10 cellular contexts compared by ENCODE assay signal in the genomic region with DNA sequence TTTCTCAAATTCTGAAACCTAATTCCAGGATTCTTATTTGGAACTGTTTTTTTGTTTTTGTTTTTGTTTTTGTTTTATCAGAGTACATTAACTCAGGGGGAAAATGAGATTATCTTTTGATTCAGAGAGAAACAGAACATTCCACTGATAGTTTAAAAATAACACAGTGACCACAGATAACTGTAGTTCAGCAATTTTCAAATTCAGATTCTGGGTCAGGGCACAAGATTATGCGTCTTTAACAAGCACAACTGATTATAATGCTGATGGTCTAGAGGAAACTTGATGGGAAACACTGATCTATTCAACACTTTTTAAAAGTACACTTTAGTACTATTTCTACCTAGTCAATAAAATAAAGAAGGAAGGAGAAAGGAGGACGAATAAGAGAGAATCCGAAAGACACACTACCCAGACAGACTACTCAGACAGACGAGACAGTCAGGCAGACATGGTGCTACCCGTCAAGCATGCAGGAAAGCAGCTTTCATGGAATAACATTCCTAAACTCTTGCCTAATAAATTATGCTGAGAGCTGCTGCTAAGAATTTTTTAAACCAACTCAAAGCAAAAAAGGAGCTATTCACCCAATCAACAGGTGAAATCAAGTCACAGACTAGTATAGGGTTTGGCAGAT. TPM values are rescaled to one million over a fixed set of nuclear protein-coding genes. Genes with fewer than 3 reads are reported as not detected.
DNase-seq lines count a peak whose midpoint lies in the region; ATAC-seq and TF ChIP-seq lines count a peak whose summit lies in the region.
"Had no signal": no experiment of that assay in that cellular context is flagged by ENCODE, and none has a peak within 500 bp of the region (broad histone marks: within the 10 kb centered on the region; RNA-seq: fewer than 3 reads in every experiment).

No MANE protein-coding gene starts in this region.

- no peak overlapping the region for H3K27ac Mint-ChIP-seq in CD4-positive, alpha-beta memory T cell
- H3K27ac Mint-ChIP-seq: progenitor cell of endocrine pancreas had no signal

- peaks cover 92% of the 10 kb centered on the region for H3K79me2 ChIP-seq in HCT116 (ENCODE audit: insufficient read depth, low read length)

- RAD21 ChIA-PET in HCT116 (lab: Charles Lee; ENCODE audit: low non-redundant PET in 1 of 2, low total read pairs in 2 of 2, uncharacterized antibody in 2 of 2, unreplicated experiment in 2 of 2) = no interaction called here

- no peaks in the 10 kb centered on the region for H4K20me1 ChIP-seq in HCT116 (ENCODE audit: insufficient read depth)

- WGBS in body of pancreas, 2 donors = 68 to 89% methylated on average over 5 of the region's 5 CpGs

- BruUV-seq in HCT116 (replicated peaks; lab: Mats Ljungman, UMichigan) = no TSS peak

- H3K9ac ChIP-seq in HCT116 (ENCODE audit: low read length) = peak overlapping the region; percentile 55

- H3K4me3 Mint-ChIP-seq in CD4-positive, alpha-beta memory T cell = no peak overlapping the region
- H3K4me3 Mint-ChIP-seq: H9 had no signal

- peaks cover 0 to 2% of the 10 kb centered on the region in 2 donors for H3K27me3 Mint-ChIP-seq in CD4-positive, alpha-beta memory T cell
- H3K27me3 Mint-ChIP-seq: progenitor cell of endocrine pancreas had no signal

- H3K27me3 ChIP-seq in HCT116 (ENCODE audit: insufficient read depth, low read length) (no peaks in the 10 kb centered on the region), body of pancreas (no peaks in the 10 kb centered on the region)
- H3K27me3 ChIP-seq in CD4-positive, alpha-beta memory T cell (ENCODE audit: insufficient read depth, low read length) = no peaks in the 10 kb centered on the region

- ATAC-seq in HCT116 (no peak), body of pancreas (no peak), GM21737 (IDR thresholded peaks at IDR 0.05; ENCODE audit: unreplicated experiment) (no peak)

- TF ChIP-seq POLR2A in HCT116 (IDR thresholded peaks at IDR 0.05; ENCODE audit: borderline replicate concordance, extremely low read depth, insufficient read depth, insufficient read length) = no peak
- no peak for TF ChIP-seq POLR2A in body of pancreas (IDR thresholded peaks at IDR 0.05)

- peak overlapping the region; percentile 55 for H3K27ac ChIP-seq in HCT116 (ENCODE audit: low read depth, low read length)
- peak overlapping the region; percentile 33 for H3K27ac ChIP-seq in caudate nucleus (ENCODE audit: low read depth, low read length)
- H3K27ac ChIP-seq in body of pancreas = no peak overlapping the region
- no peak overlapping the region for H3K27ac ChIP-seq in CD4-positive, alpha-beta memory T cell (ENCODE audit: low read depth, low read length)

- H2AFZ ChIP-seq in HCT116 (ENCODE audit: low read depth, low read length, poor library complexity, severe bottlenecking) = no peak overlapping the region

- H3K4me3 ChIP-seq in HCT116 (replicated peaks in 1 of 2; ENCODE audit: low read depth in 1 of 2, low read length in 2 of 2) (peak overlapping the region; percentile 3 to 27; a peak in 2 of 4 replicates), skeletal muscle cell (ENCODE audit: low read depth, low read length) (no peak overlapping the region), body of pancreas (no peak overlapping the region)
- H3K4me3 ChIP-seq in CD4-positive, alpha-beta memory T cell (ENCODE audit: low read length in 2 of 2) = no peak overlapping the region

- H3K36me3 ChIP-seq in HCT116 (ENCODE audit: control insufficient read depth in 1 of 2, insufficient read depth in 2 of 2, low read length in 2 of 2) = no peaks in the 10 kb centered on the region
- H3K36me3 ChIP-seq in body of pancreas (replicated peaks in 1 of 2; ENCODE audit: insufficient read depth in 1 of 2, low read depth in 2 of 2) = no peaks in the 10 kb centered on the region
- no peaks in the 10 kb centered on the region for H3K36me3 ChIP-seq in CD4-positive, alpha-beta memory T cell (ENCODE audit: insufficient read depth, low read length)

- no peaks in the 10 kb centered on the region for H3K4me1 Mint-ChIP-seq in CD4-positive, alpha-beta memory T cell

- TF ChIP-seq RAD21 in HCT116 (IDR thresholded peaks at IDR 0.05; ENCODE audit: low read depth) = no peak

- H3K9me3 ChIP-seq in HCT116 (ENCODE audit: control insufficient read depth in 1 of 2, insufficient read depth in 1 of 2, low read depth in 1 of 2, low read length in 2 of 2) (no peaks in the 10 kb centered on the region), body of pancreas (no peaks in the 10 kb centered on the region)
- no peaks in the 10 kb centered on the region for H3K9me3 ChIP-seq in CD4-positive, alpha-beta memory T cell (ENCODE audit: control insufficient read depth in 1 of 2, low read length in 2 of 2)

- H3K4me2 ChIP-seq in HCT116 (ENCODE audit: low read length) = peak overlapping the region; percentile 69

- H3K36me3 Mint-ChIP-seq in CD4-positive, alpha-beta memory T cell = no peaks in the 10 kb centered on the region

- DNase-seq in HCT116 (ENCODE audit: low read depth, low spot score) (no peak), caudate nucleus (lab: John Stamatoyannopoulos, UW) (no peak), hepatic stellate cell (ENCODE audit: low spot score) (peak; percentile 68), skeletal muscle cell (ENCODE audit: low read depth) (peak; percentile 47), body of pancreas (no peak)
- no peak for DNase-seq in activated CD4-positive, alpha-beta T cell treated with anti-CD3 and anti-CD28 coated beads for 48 hours
- no peak for DNase-seq in CD4-positive, alpha-beta memory T cell
- DNase-seq: H9 had no signal

- POLR2A ChIA-PET in HCT116 (lab: Charles Lee) = no interaction called here
- POLR2A ChIA-PET in CD4-positive, alpha-beta memory T cell (lab: Charles Lee; ENCODE audit: partially characterized antibody) = no interaction called here

- no peaks in the 10 kb centered on the region for H3K9me2 ChIP-seq in HCT116 (ENCODE audit: insufficient read depth)

- intact Hi-C loops in HCT116 (cut with micrococcal nuclease) = no loop called here
- intact Hi-C loops in body of pancreas (cut with DNase I) = no loop called here
- intact Hi-C loops in CD4-positive, alpha-beta memory T cell (cut with micrococcal nuclease) = no loop called here

- H3K4me1 ChIP-seq in HCT116 (ENCODE audit: control insufficient read depth in 1 of 2, insufficient read depth in 2 of 2, low read length in 2 of 2) (peaks cover 71 to 93% of the 10 kb centered on the region in 2 experiments), body of pancreas (peaks cover 31% of the 10 kb centered on the region)
- no peaks in the 10 kb centered on the region for H3K4me1 ChIP-seq in CD4-positive, alpha-beta memory T cell (ENCODE audit: insufficient read depth, low read length)

- CTCF ChIA-PET in HCT116 (lab: Charles Lee) = interaction anchor here (1.8 kb wide), 1 partner anchor 59 kb away, joined by 6 read pairs; a partner anchor contains a TSS
- CTCF ChIA-PET in CD4-positive, alpha-beta memory T cell (lab: Charles Lee; ENCODE audit: partially characterized antibody) = no interaction called here

- peaks cover 0 to 2% (median 0%) of the 10 kb centered on the region in 8 donors for H3K9me3 Mint-ChIP-seq in CD4-positive, alpha-beta memory T cell
- H3K9me3 Mint-ChIP-seq: H9 had no signal

- TF ChIP-seq CTCF in HCT116 (IDR thresholded peaks at IDR 0.05 in 2 of 3, conservative IDR thresholded peaks at IDR 0.05 in 1 of 3; ENCODE audit: borderline replicate concordance in 1 of 3, insufficient read depth in 1 of 3, low read depth in 2 of 3, low read length in 2 of 3) (no peak), body of pancreas (IDR thresholded peaks at IDR 0.05) (no peak)

TF ChIP-seq in HCT116, 20 proteins besides CTCF, POLR2A, EP300 and RAD21:
- TF ChIP-seq EZH2 (IDR thresholded peaks at IDR 0.05) (no peak), SP1 (IDR thresholded peaks at IDR 0.05; ENCODE audit: low read depth) (0 out of 2 replicates have a peak, but pooled peaks have one; percentile 5)

RNA-seq across cellular contexts. Expression of a gene that starts 59.0 kb away (rescaled TPM):
- total RNA-seq in HCT116 (2021; ENCODE audit: unreplicated experiment) (72.5 TPM), body of pancreas (10 to 100 TPM; 34.8 to 42.8 TPM)
- 33.6 and 40.7 TPM in 2 replicates for polyA plus RNA-seq in HCT116 (2012)
- under 1 TPM; 0.50 to 0.58 TPM for total RNA-seq in CD4-positive, alpha-beta memory T cell
- not detected for polyA plus RNA-seq in CD4-positive, alpha-beta memory T cell

Comparison
In these comparisons a context has a peak if more than half of its experiments do, and no peak if none do; other contexts are left out.
1. DNase-seq: peak in hepatic stellate cell (single experiment) and skeletal muscle cell (single experiment); none in HCT116 (single experiment), caudate nucleus (0 of 61), activated CD4-positive, alpha-beta T cell treated with anti-CD3 and anti-CD28 coated beads for 48 hours (single experiment), body of pancreas (0 of 4) and CD4-positive, alpha-beta memory T cell (0 of 5).
2. H3K27ac ChIP-seq: peak in HCT116 (single experiment) and caudate nucleus (single experiment); none in body of pancreas (0 of 4) and CD4-positive, alpha-beta memory T cell (single experiment).
3. H3K4me3 ChIP-seq: peak in HCT116 (2 of 2); none in skeletal muscle cell (single experiment), body of pancreas (0 of 2) and CD4-positive, alpha-beta memory T cell (0 of 2).
4. RNA of a gene that starts 59.0 kb away (total RNA-seq): 72.5 TPM in HCT116 (single experiment) and 34.8 to 42.8 TPM in body of pancreas; 0.50 to 0.58 TPM in CD4-positive, alpha-beta memory T cell; every median in the first group is over 10 times any median in the second.